18 cellular contexts compared by ENCODE assay signal in the genomic region with DNA sequence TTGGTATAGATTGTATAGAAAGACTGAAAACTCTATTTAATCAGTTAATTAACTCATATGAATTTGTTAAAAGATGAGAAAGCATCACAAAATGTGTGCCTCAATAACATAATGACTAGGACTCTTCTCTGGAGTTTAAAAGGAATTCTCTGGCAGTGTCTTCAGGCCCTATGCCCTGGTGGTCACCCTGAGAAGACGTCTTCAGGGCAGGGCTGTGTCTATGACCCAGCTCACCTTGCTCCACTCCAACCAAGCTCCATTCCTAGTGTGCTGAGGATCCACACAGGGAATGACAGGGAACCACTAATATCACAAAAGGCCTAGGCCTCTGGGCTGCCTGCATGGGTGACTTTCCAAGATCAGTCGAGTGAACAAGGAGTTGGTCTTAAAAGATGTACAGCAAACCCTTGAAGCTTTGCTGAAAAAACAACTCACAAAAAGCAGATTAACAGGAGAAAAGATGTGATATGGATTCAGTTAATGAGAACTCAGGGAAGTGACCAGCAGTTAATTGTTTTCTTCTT.
DNase-seq lines count a peak whose midpoint lies in the region; ATAC-seq, FAIRE-seq and TF ChIP-seq lines count a peak whose summit lies in the region.
"Had no signal": no experiment of that assay in that cellular context is flagged by ENCODE, and none has a peak within 500 bp of the region (broad histone marks: within the 10 kb centered on the region; RNA-seq: fewer than 3 reads in every experiment).

No MANE protein-coding gene starts in this region.

- no peak overlapping the region for H3K9ac ChIP-seq in IMR-90 (ENCODE audit: low read depth, low read length)

- TF ChIP-seq CTCF in IMR-90 (conservative IDR thresholded peaks at IDR 0.05; ENCODE audit: low read depth, low read length) (no peak), choroid plexus epithelial cell (conservative IDR thresholded peaks at IDR 0.05; ENCODE audit: low read depth, low read length) (peak; percentile 16), BE2C (IDR thresholded peaks at IDR 0.05; ENCODE audit: low read depth, low read length) (no peak)

- no peak overlapping the region for H2BK15ac ChIP-seq in IMR-90 (ENCODE audit: low read depth, low read length)

- H3K4me3 Mint-ChIP-seq in CD4-positive, CD25-positive, alpha-beta regulatory T cell = no peak overlapping the region
- H3K4me3 Mint-ChIP-seq in stimulated activated effector memory CD8-positive, alpha-beta T cell treated with anti-CD3 and anti-CD28 coated beads, Interleukin-12 subunit alpha, Interleukin-12 subunit beta, amount 100 ng/mL, for 72 hours = no peak overlapping the region
- H3K4me3 Mint-ChIP-seq: B cell; CD8-positive, alpha-beta T cell had no signal

- no peak overlapping the region for H3K4me3 ChIP-seq in CD4-positive, CD25-positive, alpha-beta regulatory T cell (ENCODE audit: low read depth, low read length)
- H3K4me3 ChIP-seq in IMR-90 (ENCODE audit: insufficient read depth, low read depth, low read length) (no peak overlapping the region), choroid plexus epithelial cell (ENCODE audit: low read depth, low read length) (no peak overlapping the region), BE2C (ENCODE audit: low read depth, low read length) (no peak overlapping the region)

- H3K9me3 Mint-ChIP-seq in CD4-positive, CD25-positive, alpha-beta regulatory T cell = peaks cover 0 to 6% (median 1%) of the 10 kb centered on the region in 7 donors
- H3K9me3 Mint-ChIP-seq in stimulated activated effector memory CD8-positive, alpha-beta T cell treated with anti-CD3 and anti-CD28 coated beads, Interleukin-12 subunit alpha, Interleukin-12 subunit beta, amount 100 ng/mL, for 72 hours = peaks cover 6% of the 10 kb centered on the region

- H2AK9ac ChIP-seq in IMR-90 (replicated peaks; ENCODE audit: low read depth, low read length, poor library complexity) = no peak overlapping the region

- peaks cover 6 to 25% (median 11%) of the 10 kb centered on the region in 4 donors for H3K4me1 Mint-ChIP-seq in CD4-positive, CD25-positive, alpha-beta regulatory T cell
- H3K4me1 Mint-ChIP-seq in stimulated activated effector memory CD8-positive, alpha-beta T cell treated with anti-CD3 and anti-CD28 coated beads, Interleukin-12 subunit alpha, Interleukin-12 subunit beta, amount 100 ng/mL, for 72 hours = peaks cover 9% of the 10 kb centered on the region
- H3K4me1 Mint-ChIP-seq: B cell had no signal

- no peak overlapping the region for H2BK120ac ChIP-seq in IMR-90 (ENCODE audit: low read depth, low read length)

- intact Hi-C loops in IMR-90 (cut with micrococcal nuclease) = no loop called here

- H3K9me1 ChIP-seq in IMR-90 (ENCODE audit: insufficient read depth, low read length) = no peaks in the 10 kb centered on the region

- H3K36me3 Mint-ChIP-seq in CD4-positive, CD25-positive, alpha-beta regulatory T cell = peaks cover 6% of the 10 kb centered on the region
- H3K36me3 Mint-ChIP-seq in stimulated activated effector memory CD8-positive, alpha-beta T cell treated with anti-CD3 and anti-CD28 coated beads, Interleukin-12 subunit alpha, Interleukin-12 subunit beta, amount 100 ng/mL, for 72 hours = no peaks in the 10 kb centered on the region

- no peak overlapping the region for H3K4me2 ChIP-seq in IMR-90 (ENCODE audit: low read depth, low read length)

- TF ChIP-seq POLR2A in IMR-90 (IDR thresholded peaks at IDR 0.05; ENCODE audit: low read depth, low read length) = no peak

- no peak overlapping the region for H2BK20ac ChIP-seq in IMR-90 (ENCODE audit: low read depth, low read length)

- no peaks in the 10 kb centered on the region for H3K4me1 ChIP-seq in CD4-positive, CD25-positive, alpha-beta regulatory T cell (ENCODE audit: control insufficient read depth, insufficient read depth, low read length, poor library complexity, severe bottlenecking)
- H3K4me1 ChIP-seq in IMR-90 (ENCODE audit: control insufficient read depth, insufficient read depth, low read length) (peaks cover 2% of the 10 kb centered on the region; the same call in 1 of the 2 replicates), BE2C (no peaks in the 10 kb centered on the region)

- no peaks in the 10 kb centered on the region for H3K27me3 Mint-ChIP-seq in CD4-positive, CD25-positive, alpha-beta regulatory T cell
- H3K27me3 Mint-ChIP-seq: B cell had no signal

- no peak overlapping the region for H3K56ac ChIP-seq in IMR-90 (ENCODE audit: extremely low read depth, insufficient read depth, low read length)

- CTCF ChIA-PET in IMR-90 (lab: Yijun Ruan, JAX) = interaction anchor here (0.7 kb wide), 1 partner anchor 1597 kb away, joined by 4 read pairs; no protein-coding TSS in a partner anchor

- no peaks in the 10 kb centered on the region for H3K36me3 ChIP-seq in CD4-positive, CD25-positive, alpha-beta regulatory T cell (ENCODE audit: control insufficient read depth, insufficient read depth, low read length)
- 0 out of 2 replicates have a peak, but pooled peaks cover 1% of the 10 kb centered on the region for H3K36me3 ChIP-seq in IMR-90 (ENCODE audit: control insufficient read depth, insufficient read depth, low read length)
- no peaks in the 10 kb centered on the region for H3K36me3 ChIP-seq in BE2C

- ATAC-seq in CD4-positive, CD25-positive, alpha-beta regulatory T cell (ENCODE audit: low read depth in 2 of 2) = no peak
- no peak for ATAC-seq in IMR-90 (ENCODE audit: low read depth)
- no peak for ATAC-seq in stimulated activated effector memory CD8-positive, alpha-beta T cell treated with anti-CD3 and anti-CD28 coated beads, Interleukin-12 subunit alpha, Interleukin-12 subunit beta, amount 100 ng/mL, for 72 hours
- ATAC-seq: CD8-positive, alpha-beta T cell had no signal

- H3K4ac ChIP-seq in IMR-90 (ENCODE audit: low read depth, low read length) = no peak overlapping the region

- in situ Hi-C loops in IMR-90 (cut with MboI; ENCODE audit: low sequenced_read_pairs) = no loop called here

- H3K18ac ChIP-seq in IMR-90 (ENCODE audit: low read depth, low read length) = peak overlapping the region; percentile 54; the same call in 1 of the 2 replicates

- TF ChIP-seq RAD21 in IMR-90 (IDR thresholded peaks at IDR 0.05; ENCODE audit: low read length) = no peak

- POLR2A ChIA-PET in IMR-90 (lab: Charles Lee; ENCODE audit: unreplicated experiment) = no interaction called here

- H4K91ac ChIP-seq in IMR-90 (ENCODE audit: insufficient read depth, low read depth, low read length) = no peak overlapping the region

- H2BK5ac ChIP-seq in IMR-90 (ENCODE audit: low read depth, low read length, poor library complexity, severe bottlenecking) = no peak overlapping the region

- no peak for FAIRE-seq in urothelium cell line (lab: Jason Lieb, UNC)

- H3K27ac Mint-ChIP-seq in CD4-positive, CD25-positive, alpha-beta regulatory T cell = peak overlapping the region in 2 of 3 donors; percentile 3 to 34
- peak overlapping the region; percentile 29 for H3K27ac Mint-ChIP-seq in stimulated activated effector memory CD8-positive, alpha-beta T cell treated with anti-CD3 and anti-CD28 coated beads, Interleukin-12 subunit alpha, Interleukin-12 subunit beta, amount 100 ng/mL, for 72 hours
- H3K27ac Mint-ChIP-seq: B cell; CD8-positive, alpha-beta T cell had no signal

- WGBS in IMR-90 (ENCODE audit: extremely low coverage in 2 of 2, insufficient read length in 1 of 2), 2 experiments = no CpG with 5 or more reads among the region's 2 CpGs

- peak overlapping the region; percentile 85; the same call in 1 of the 2 replicates for H4K5ac ChIP-seq in IMR-90 (ENCODE audit: low read depth, low read length)

- H3K9me3 ChIP-seq in CD4-positive, CD25-positive, alpha-beta regulatory T cell (ENCODE audit: control insufficient read depth in 2 of 2, low read length in 2 of 2) = no peaks in the 10 kb centered on the region
- H3K9me3 ChIP-seq in IMR-90 (ENCODE audit: control insufficient read depth, insufficient read depth, low read length) = no peaks in the 10 kb centered on the region
- H3K9me3 ChIP-seq in BE2C = no peaks in the 10 kb centered on the region

- no TSS peak for BruUV-seq in IMR-90 (replicated peaks; lab: Mats Ljungman, UMichigan)

- no peaks in the 10 kb centered on the region for H3K27me3 ChIP-seq in CD4-positive, CD25-positive, alpha-beta regulatory T cell (ENCODE audit: control insufficient read depth, insufficient read depth, low read length)
- H3K27me3 ChIP-seq in IMR-90 (ENCODE audit: control insufficient read depth, insufficient read depth, low read length) = no peaks in the 10 kb centered on the region
- no peaks in the 10 kb centered on the region for H3K27me3 ChIP-seq in BE2C

- H3K23ac ChIP-seq in IMR-90 (ENCODE audit: low read depth, low read length) = no peak overlapping the region

- H3K27ac ChIP-seq in CD4-positive, CD25-positive, alpha-beta regulatory T cell (ENCODE audit: insufficient read depth, low read length, poor library complexity, severe bottlenecking) = no peak overlapping the region
- H3K27ac ChIP-seq in IMR-90 (ENCODE audit: insufficient read depth, low read length) = no peak overlapping the region

- H2AFZ ChIP-seq in IMR-90 (replicated peaks; ENCODE audit: low read length, poor library complexity) = no peak overlapping the region

- H4K20me1 ChIP-seq in IMR-90 (ENCODE audit: insufficient read depth, low read length) = no peaks in the 10 kb centered on the region

- no peak overlapping the region for H2AK5ac ChIP-seq in IMR-90 (ENCODE audit: low read depth, low read length)

- 0 out of 2 replicates have a peak overlapping the region, but pooled peaks have one; percentile 6 for H3K14ac ChIP-seq in IMR-90 (replicated peaks; ENCODE audit: low read depth, low read length)

- no peak overlapping the region; a peak in 1 of 4 replicates for H4K8ac ChIP-seq in IMR-90 (ENCODE audit: low read depth in 2 of 2, low read length in 2 of 2)

- dilution Hi-C loops in IMR-90 (cut with HindIII; ENCODE audit: low sequenced_read_pairs, unreplicated experiment) = no loop called here

- no peaks in the 10 kb centered on the region; a peak in 2 of 4 replicates for H3K79me1 ChIP-seq in IMR-90 (ENCODE audit: low read depth in 1 of 2, low read length in 2 of 2)

- DNase-seq in CD4-positive, CD25-positive, alpha-beta regulatory T cell = no peak
- DNase-seq in IMR-90 (no peak), choroid plexus epithelial cell (ENCODE audit: low read depth) (no peak), COR-L47 (lab: John Stamatoyannopoulos, UW) (no peak), BE2C (no peak), urothelium cell line (ENCODE audit: low spot score) (no peak)
- DNase-seq in stimulated activated effector memory CD8-positive, alpha-beta T cell treated with anti-CD3 and anti-CD28 coated beads, Interleukin-12 subunit alpha, Interleukin-12 subunit beta, amount 100 ng/mL, for 72 hours (ENCODE audit: low spot score in 2 of 2) = no peak
- DNase-seq in activated CD4-positive, CD25-positive, alpha-beta regulatory T cell (lab: John Stamatoyannopoulos, UW) = no peak
- DNase-seq: 8988T; CD8-positive, alpha-beta T cell; DMS53; H7; KBM-7; NCI-H1417 treated with DMSO at 0.1 percent for 48 hours; NCI-H187 treated with DMSO at 0.1 percent for 48 hours; NCI-H226; NCI-H524 treated with DMSO at 0.1 percent for 48 hours had no signal

TF ChIP-seq in IMR-90, 13 proteins besides CTCF, POLR2A, EP300 and RAD21 (continues in another document):
- TF ChIP-seq CHD1 (IDR thresholded peaks at IDR 0.05; ENCODE audit: low read depth, low read length) = no peak
- TF ChIP-seq CEBPB (IDR thresholded peaks at IDR 0.05; ENCODE audit: low read depth, low read length) = no peak
- no peak for TF ChIP-seq SMC3 (IDR thresholded peaks at IDR 0.05; ENCODE audit: low read depth, low read length)
- no peak for TF ChIP-seq FOS (IDR thresholded peaks at IDR 0.05; ENCODE audit: low read depth, low read length)
